In genomic region chr2:177251165-177251542, GRCh38 we compare ENCODE assay signal across 1 cellular context.
TF ChIP-seq lines count a peak whose summit lies in the region.

No MANE protein-coding gene starts in this region.

TF ChIP-seq in WTC11, 78 proteins besides CTCF, POLR2A, EP300 and RAD21 (continued from another document):
- TF ChIP-seq FOXP4 (CRISPR knock-in tag; IDR thresholded peaks at IDR 0.05) (no peak), ZBTB43 (CRISPR knock-in tag; IDR thresholded peaks at IDR 0.05) (no peak), SMAD4 (CRISPR knock-in tag; IDR thresholded peaks at IDR 0.05) (no peak), AFF4 (CRISPR knock-in tag; IDR thresholded peaks at IDR 0.05; ENCODE audit: borderline replicate concordance) (no peak), TEAD4 (CRISPR knock-in tag; IDR thresholded peaks at IDR 0.05) (no peak), KAT7 (CRISPR knock-in tag; IDR thresholded peaks at IDR 0.05; ENCODE audit: borderline replicate concordance) (no peak), TP53 (CRISPR knock-in tag; IDR thresholded peaks at IDR 0.05) (no peak), MXD4 (CRISPR knock-in tag; IDR thresholded peaks at IDR 0.05; ENCODE audit: borderline replicate concordance) (no peak), EMX1 (CRISPR knock-in tag; IDR thresholded peaks at IDR 0.05) (no peak), STAT6 (CRISPR knock-in tag; conservative IDR thresholded peaks at IDR 0.05; ENCODE audit: low read depth) (no peak), OVOL2 (CRISPR knock-in tag; IDR thresholded peaks at IDR 0.05; ENCODE audit: borderline replicate concordance) (no peak)
TF ChIP-seq in WTC11: peak in this region for 0.
